In the genomic region with DNA sequence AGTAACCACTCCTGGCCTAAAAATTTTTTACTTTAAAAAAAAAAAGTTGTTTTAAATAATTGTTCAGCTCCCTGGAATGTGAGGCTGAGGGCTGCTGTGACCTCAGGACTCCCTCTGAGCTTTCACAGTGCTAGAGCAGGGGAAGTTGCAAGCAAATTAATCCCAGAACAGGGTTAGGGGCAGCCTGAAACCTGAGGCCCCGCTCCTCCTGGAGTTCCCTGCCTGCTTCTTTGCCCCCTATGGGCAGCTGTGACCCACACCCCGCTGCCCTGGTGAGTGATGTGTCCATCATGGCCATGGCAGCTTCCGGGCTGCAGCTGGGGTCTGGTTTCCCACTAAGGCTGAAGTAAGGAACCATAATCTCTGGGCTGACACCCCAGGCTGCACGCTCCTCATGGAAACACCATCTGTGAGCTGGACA, we compare ENCODE assay signal across 11 cellular contexts. TPM values are rescaled to one million over a fixed set of nuclear protein-coding genes. Genes with fewer than 3 reads are reported as not detected.
DNase-seq lines count a peak whose midpoint lies in the region; ATAC-seq and TF ChIP-seq lines count a peak whose summit lies in the region.
"Had no signal": no experiment of that assay in that cellular context is flagged by ENCODE, and none has a peak within 500 bp of the region (broad histone marks: within the 10 kb centered on the region; RNA-seq: fewer than 3 reads in every experiment).

No MANE protein-coding gene starts in this region.

- TF ChIP-seq CTCF in Panc1 (IDR thresholded peaks at IDR 0.05) (no peak), retinal pigment epithelial cell (conservative IDR thresholded peaks at IDR 0.05; ENCODE audit: low read depth, low read length) (no peak)

- CTCF ChIA-PET in Panc1 (lab: Charles Lee) = interaction anchor here (0.5 kb wide), 1 partner anchor 173 kb away, joined by 5 read pairs; no protein-coding TSS in a partner anchor

- no peaks in the 10 kb centered on the region for H3K9me2 ChIP-seq in GM23248 (ENCODE audit: insufficient read depth)

- no peaks in the 10 kb centered on the region for H4K20me1 ChIP-seq in GM23248 (ENCODE audit: insufficient read depth)

- peak overlapping the region; percentile 52 for H3K9ac ChIP-seq in GM23248

- 52% methylated on average over 4 of the region's 4 CpGs for WGBS in GM23248 (ENCODE audit: low coverage in 1 of 2, low lambda C conversion rate in 2 of 2, missing lambda C conversion rate in 2 of 2), 2 experiments

- peak overlapping the region; percentile 22; the same call in 1 of the 2 replicates for H2AFZ ChIP-seq in GM23248

- H3F3A ChIP-seq in GM23248 (ENCODE audit: insufficient read depth) = peaks cover 35% of the 10 kb centered on the region

- peak overlapping the region; percentile 26 for H3K4me2 ChIP-seq in GM23248 (ENCODE audit: unreplicated experiment)

- H3K4me3 ChIP-seq in GM23248 (no peak overlapping the region), Panc1 (ENCODE audit: low read depth in 2 of 2, low read length in 2 of 2) (no peak overlapping the region), retinal pigment epithelial cell (ENCODE audit: low read length) (no peak overlapping the region)

- H3K36me3 ChIP-seq in GM23248 (ENCODE audit: low read depth) (0 out of 2 replicates have a peak, but pooled peaks cover 6% of the 10 kb centered on the region), Panc1 (ENCODE audit: control insufficient read depth, insufficient read depth, low read length) (no peaks in the 10 kb centered on the region)

- ATAC-seq in Panc1 = no peak
- ATAC-seq in HG03442 (IDR thresholded peaks at IDR 0.05; ENCODE audit: unreplicated experiment) = no peak
- no peak for ATAC-seq in GM19351 (IDR thresholded peaks at IDR 0.05; ENCODE audit: unreplicated experiment)
- no peak for ATAC-seq in GM19023 (IDR thresholded peaks at IDR 0.05; ENCODE audit: unreplicated experiment)
- ATAC-seq: naive thymus-derived CD8-positive, alpha-beta T cell had no signal

- H3K27me3 ChIP-seq in GM23248 (replicated peaks; ENCODE audit: insufficient read depth) = no peaks in the 10 kb centered on the region
- H3K27me3 ChIP-seq in Panc1 (ENCODE audit: control insufficient read depth, insufficient read depth, low read length) = no peaks in the 10 kb centered on the region

- POLR2A ChIA-PET in Panc1 (lab: Charles Lee) = no interaction called here

- DNase-seq in GM23248 (peak; percentile 75), Panc1 (ENCODE audit: low read depth, low spot score) (no peak), fibroblast of peridontal ligament (ENCODE audit: extremely low read depth) (peak; percentile 63), retinal pigment epithelial cell (ENCODE audit: low read depth) (peak; percentile 30), NCI-H146 treated with DMSO at 0.1 percent for 48 hours (lab: John Stamatoyannopoulos, UW; ENCODE audit: unreplicated experiment) (no peak)
- DNase-seq: activated naive CD8-positive, alpha-beta T cell treated with anti-CD3 and anti-CD28 coated beads, Interleukin-2, amount 10 ng/mL, durations not matched to agents 7 days and 5 days; naive thymus-derived CD8-positive, alpha-beta T cell; NCI-H1417 treated with DMSO at 0.1 percent for 48 hours had no signal

- H3K27ac ChIP-seq in GM23248 = peak overlapping the region; percentile 82
- peak overlapping the region; percentile 67 for H3K27ac ChIP-seq in Panc1 (ENCODE audit: low read length)

- H3K4me1 ChIP-seq in GM23248 (ENCODE audit: insufficient read depth) (peaks cover 22% of the 10 kb centered on the region), Panc1 (ENCODE audit: control insufficient read depth, insufficient read depth, low read length) (peaks cover 47% of the 10 kb centered on the region)

- in situ Hi-C loops in GM23248 (cut with MboI) = loop anchor here (10.0 kb wide), 2 partner anchors 230 to 720 kb away; a partner anchor contains a TSS
- in situ Hi-C loops in Panc1 (cut with HindIII; ENCODE audit: low pct_unique_long_range_greater_than_20kb, low sequenced_read_pairs) = no loop called here

- H3K79me2 ChIP-seq in GM23248 (ENCODE audit: insufficient read depth) = no peaks in the 10 kb centered on the region

- H3K9me3 ChIP-seq in GM23248 (ENCODE audit: low read depth) (no peaks in the 10 kb centered on the region), Panc1 (ENCODE audit: control insufficient read depth, insufficient read depth, low read depth, low read length) (no peaks in the 10 kb centered on the region)

- no TSS peak for BruUV-seq in Panc1 (replicated peaks; lab: Mats Ljungman, UMichigan)

- intact Hi-C loops in Panc1 (cut with micrococcal nuclease; ENCODE audit: unreplicated experiment) = no loop called here

RNA-seq across cellular contexts. Expression of a gene that starts 9.5 kb away (rescaled TPM):
- 16.2 and 19.2 TPM in 2 replicates for total RNA-seq in GM23248 (2014; rRNA removed; shearing (Covaris generic))
- 12.5 and 15.6 TPM in 2 replicates for polyA plus RNA-seq in GM23248 (2016; fragmentation: Nextera tagmentation; extraction: Ambion mirVana)
- total RNA-seq in Panc1 (2021; ENCODE audit: unreplicated experiment) = 41.0 TPM
- polyA plus RNA-seq in Panc1 (2012; ENCODE audit: insufficient read length) = 45.7 TPM

RNA-seq across cellular contexts. Expression of a gene that starts 9.7 kb away (rescaled TPM):
- total RNA-seq in GM23248 (2014; rRNA removed; shearing (Covaris generic)) = 34.9 and 44.5 TPM in 2 replicates
- polyA plus RNA-seq in GM23248 (2016; fragmentation: Nextera tagmentation; extraction: Ambion mirVana) = 27.7 and 28.1 TPM in 2 replicates
- 101 TPM for total RNA-seq in Panc1 (2021; ENCODE audit: unreplicated experiment)
- polyA plus RNA-seq in Panc1 (2012; ENCODE audit: insufficient read length) = 156 TPM

RNA-seq across cellular contexts. Expression of a gene that starts 26.3 kb away (rescaled TPM):
- 9.0 and 11.6 TPM in 2 replicates for total RNA-seq in GM23248 (2014; rRNA removed; shearing (Covaris generic))
- polyA plus RNA-seq in GM23248 (2016; fragmentation: Nextera tagmentation; extraction: Ambion mirVana) = 15.9 and 17.6 TPM in 2 replicates
- total RNA-seq in Panc1 (2021; ENCODE audit: unreplicated experiment) = 75.2 TPM
- polyA plus RNA-seq in Panc1 (2012; ENCODE audit: insufficient read length) = 94.6 TPM

RNA-seq across cellular contexts. Expression of a gene that starts 45.5 kb away (rescaled TPM):
- total RNA-seq in GM23248 (2014; rRNA removed; shearing (Covaris generic)) = not detected in 2 replicates
- polyA plus RNA-seq in GM23248 (2016; fragmentation: Nextera tagmentation; extraction: Ambion mirVana) = not detected in 2 replicates
- total RNA-seq in Panc1 (2021; ENCODE audit: unreplicated experiment) = 0.10 TPM
- not detected for polyA plus RNA-seq in Panc1 (2012; ENCODE audit: insufficient read length)
- polyA plus RNA-seq: naive thymus-derived CD8-positive, alpha-beta T cell had no signal

RNA-seq across cellular contexts. Expression of a gene that starts 59.4 kb away (rescaled TPM):
- total RNA-seq in GM23248 (2014; rRNA removed; shearing (Covaris generic)) = not detected in 2 replicates
- polyA plus RNA-seq in GM23248 (2016; fragmentation: Nextera tagmentation; extraction: Ambion mirVana) = not detected in 2 replicates
- 0.28 TPM for total RNA-seq in Panc1 (2021; ENCODE audit: unreplicated experiment)
- 0.27 TPM for polyA plus RNA-seq in Panc1 (2012; ENCODE audit: insufficient read length)

Comparison
In these comparisons a context has a peak if more than half of its experiments do, and no peak if none do; other contexts are left out.
1. DNase-seq: peak in GM23248 (single experiment), fibroblast of peridontal ligament (single experiment) and retinal pigment epithelial cell (single experiment); none in Panc1 (single experiment) and NCI-H146 treated with DMSO at 0.1 percent for 48 hours (single experiment).